In the genomic region with DNA sequence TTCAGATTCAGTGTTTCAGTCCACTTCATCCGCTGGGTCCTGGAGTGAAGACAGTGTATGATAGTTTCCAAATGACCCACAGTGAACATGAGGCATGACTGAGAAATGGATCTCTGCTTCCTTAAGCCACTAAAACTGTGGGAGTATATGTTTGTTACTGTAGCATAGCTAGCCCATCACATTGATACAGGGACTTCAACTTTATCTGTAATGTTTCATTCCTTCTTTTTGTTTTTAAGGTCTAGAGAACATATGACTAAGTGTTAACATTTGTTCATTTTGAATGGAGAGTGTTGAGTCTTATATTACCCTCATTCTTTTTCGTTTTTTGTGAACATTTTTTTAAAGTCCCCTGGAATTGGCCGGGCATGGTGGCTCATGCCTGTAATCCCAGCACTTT, we compare ENCODE assay signal across 22 cellular contexts. TPM values are rescaled to one million over a fixed set of nuclear protein-coding genes. Genes with fewer than 3 reads are reported as not detected.
DNase-seq lines count a peak whose midpoint lies in the region; ATAC-seq lines count a peak whose summit lies in the region.
"Had no signal": no experiment of that assay in that cellular context is flagged by ENCODE, and none has a peak within 500 bp of the region (broad histone marks: within the 10 kb centered on the region; RNA-seq: fewer than 3 reads in every experiment).

No MANE protein-coding gene starts in this region.

- POLR2A ChIA-PET in activated naive CD8-positive, alpha-beta T cell treated with anti-CD3 and anti-CD28 coated beads, Interleukin-2, amount 10 ng/mL, durations not matched to agents 7 days and 5 days (lab: Charles Lee) = interaction anchor here (5.4 kb wide), 1 partner anchor 69 kb away, joined by 87 read pairs; a partner anchor contains a TSS

- H3K9me3 Mint-ChIP-seq in activated naive CD8-positive, alpha-beta T cell treated with anti-CD3 and anti-CD28 coated beads, Interleukin-2, amount 10 ng/mL, durations not matched to agents 7 days and 5 days = peaks cover 1% of the 10 kb centered on the region
- H3K9me3 Mint-ChIP-seq in activated naive CD8-positive, alpha-beta T cell treated with anti-CD3 and anti-CD28 coated beads for 36 hours = no peaks in the 10 kb centered on the region
- H3K9me3 Mint-ChIP-seq in IgD-negative memory B cell = no peaks in the 10 kb centered on the region
- no peaks in the 10 kb centered on the region for H3K9me3 Mint-ChIP-seq in effector memory CD8-positive, alpha-beta T cell
- no peaks in the 10 kb centered on the region for H3K9me3 Mint-ChIP-seq in stimulated activated naive B cell treated with anti-CD40 and anti-IgM and Interleukin-4, amounts not matched to agents 10 μg/mL and 1 μg/mL and 100 μg/mL, for 72 hours
- H3K9me3 Mint-ChIP-seq: activated naive CD4-positive, alpha-beta T cell treated with anti-CD3 and anti-CD28 coated beads, Interleukin-2, amount 50 U/mL, for 24 hours had no signal

- peaks cover 38% of the 10 kb centered on the region for H3K4me1 Mint-ChIP-seq in activated naive CD8-positive, alpha-beta T cell treated with anti-CD3 and anti-CD28 coated beads, Interleukin-2, amount 10 ng/mL, durations not matched to agents 7 days and 5 days
- peaks cover 57% of the 10 kb centered on the region for H3K4me1 Mint-ChIP-seq in activated naive CD8-positive, alpha-beta T cell treated with anti-CD3 and anti-CD28 coated beads for 36 hours
- H3K4me1 Mint-ChIP-seq in IgD-negative memory B cell = peaks cover 30 to 58% (median 50%) of the 10 kb centered on the region in 3 donors
- peaks cover 37 to 63% of the 10 kb centered on the region in 2 donors for H3K4me1 Mint-ChIP-seq in effector memory CD8-positive, alpha-beta T cell (ENCODE audit: low read depth in 2 of 2)
- H3K4me1 Mint-ChIP-seq in stimulated activated naive B cell treated with anti-CD40 and anti-IgM and Interleukin-4, amounts not matched to agents 10 μg/mL and 1 μg/mL and 100 μg/mL, for 72 hours = peaks cover 44 to 57% of the 10 kb centered on the region in 2 donors

- H3K27me3 Mint-ChIP-seq in activated naive CD8-positive, alpha-beta T cell treated with anti-CD3 and anti-CD28 coated beads, Interleukin-2, amount 10 ng/mL, durations not matched to agents 7 days and 5 days = no peaks in the 10 kb centered on the region
- H3K27me3 Mint-ChIP-seq in activated naive CD8-positive, alpha-beta T cell treated with anti-CD3 and anti-CD28 coated beads for 36 hours = no peaks in the 10 kb centered on the region
- H3K27me3 Mint-ChIP-seq in IgD-negative memory B cell = no peaks in the 10 kb centered on the region
- H3K27me3 Mint-ChIP-seq in effector memory CD8-positive, alpha-beta T cell = no peaks in the 10 kb centered on the region
- no peaks in the 10 kb centered on the region for H3K27me3 Mint-ChIP-seq in stimulated activated naive B cell treated with anti-CD40 and anti-IgM and Interleukin-4, amounts not matched to agents 10 μg/mL and 1 μg/mL and 100 μg/mL, for 72 hours
- H3K27me3 Mint-ChIP-seq: activated naive CD4-positive, alpha-beta T cell treated with anti-CD3 and anti-CD28 coated beads, Interleukin-2, amount 50 U/mL, for 24 hours had no signal

- ATAC-seq in activated naive CD8-positive, alpha-beta T cell treated with anti-CD3 and anti-CD28 coated beads, Interleukin-2, amount 10 ng/mL, durations not matched to agents 7 days and 5 days (ENCODE audit: low read depth) = no peak
- no peak for ATAC-seq in effector memory CD8-positive, alpha-beta T cell (replicated peaks)
- ATAC-seq in stimulated activated naive B cell treated with anti-CD40 and anti-IgM and Interleukin-4, amounts not matched to agents 10 μg/mL and 1 μg/mL and 100 μg/mL, for 72 hours (replicated peaks) = no peak
- ATAC-seq in GM18861 (IDR thresholded peaks at IDR 0.05; ENCODE audit: unreplicated experiment) = no peak
- ATAC-seq: foreskin keratinocyte, sciatic nerve had no signal

- no peaks in the 10 kb centered on the region for H3K36me3 Mint-ChIP-seq in activated naive CD8-positive, alpha-beta T cell treated with anti-CD3 and anti-CD28 coated beads, Interleukin-2, amount 10 ng/mL, durations not matched to agents 7 days and 5 days
- H3K36me3 Mint-ChIP-seq in activated naive CD8-positive, alpha-beta T cell treated with anti-CD3 and anti-CD28 coated beads for 36 hours = no peaks in the 10 kb centered on the region
- no peaks in the 10 kb centered on the region for H3K36me3 Mint-ChIP-seq in IgD-negative memory B cell
- peaks cover 18% of the 10 kb centered on the region for H3K36me3 Mint-ChIP-seq in effector memory CD8-positive, alpha-beta T cell (ENCODE audit: insufficient read depth)
- no peaks in the 10 kb centered on the region for H3K36me3 Mint-ChIP-seq in stimulated activated naive B cell treated with anti-CD40 and anti-IgM and Interleukin-4, amounts not matched to agents 10 μg/mL and 1 μg/mL and 100 μg/mL, for 72 hours
- H3K36me3 Mint-ChIP-seq: activated naive CD4-positive, alpha-beta T cell treated with anti-CD3 and anti-CD28 coated beads, Interleukin-2, amount 50 U/mL, for 24 hours had no signal

- DNase-seq in activated naive CD8-positive, alpha-beta T cell treated with anti-CD3 and anti-CD28 coated beads, Interleukin-2, amount 10 ng/mL, durations not matched to agents 7 days and 5 days = no peak
- no peak for DNase-seq in activated naive CD8-positive, alpha-beta T cell treated with anti-CD3 and anti-CD28 coated beads for 36 hours
- DNase-seq in effector memory CD8-positive, alpha-beta T cell = no peak
- no peak for DNase-seq in stimulated activated naive B cell treated with anti-CD40 and anti-IgM and Interleukin-4, amounts not matched to agents 10 μg/mL and 1 μg/mL and 100 μg/mL, for 72 hours
- no peak for DNase-seq in hepatic stellate cell (ENCODE audit: low spot score)
- no peak for DNase-seq in activated CD4-positive, alpha-beta T cell treated with anti-CD3 and anti-CD28 coated beads, Interleukin-2, amount 50 U/mL, for 48 hours
- DNase-seq: activated CD4-positive, alpha-beta T cell treated with anti-CD3 and anti-CD28 coated beads for 48 hours; COR-L47; DMS53; foreskin keratinocyte; GDM1; heart right ventricle; mesenchymal stem cell; NCI-H1436; NCI-H446 treated with DMSO at 0.1 percent for 48 hours; stimulated activated CD4-positive, alpha-beta T cell treated with anti-CD3 and anti-CD28 coated beads, Interleukin-4, amount 100 ng/mL, for 4 hours; stimulated activated naive CD4-positive, alpha-beta T cell treated with Interleukin-2 at 50 U/mL for 16 hours had no signal

- H3K27ac Mint-ChIP-seq in activated naive CD8-positive, alpha-beta T cell treated with anti-CD3 and anti-CD28 coated beads, Interleukin-2, amount 10 ng/mL, durations not matched to agents 7 days and 5 days = peak overlapping the region; percentile 1
- H3K27ac Mint-ChIP-seq in activated naive CD8-positive, alpha-beta T cell treated with anti-CD3 and anti-CD28 coated beads for 36 hours = no peak overlapping the region
- peak overlapping the region; percentile 74 to 98 (median 95) for H3K27ac Mint-ChIP-seq in IgD-negative memory B cell
- peak overlapping the region; percentile 85 to 99 for H3K27ac Mint-ChIP-seq in effector memory CD8-positive, alpha-beta T cell
- peak overlapping the region; percentile 5 for H3K27ac Mint-ChIP-seq in stimulated activated naive B cell treated with anti-CD40 and anti-IgM and Interleukin-4, amounts not matched to agents 10 μg/mL and 1 μg/mL and 100 μg/mL, for 72 hours
- H3K27ac Mint-ChIP-seq: activated naive CD4-positive, alpha-beta T cell treated with anti-CD3 and anti-CD28 coated beads, Interleukin-2, amount 50 U/mL, for 24 hours had no signal

- H3K4me3 Mint-ChIP-seq in activated naive CD8-positive, alpha-beta T cell treated with anti-CD3 and anti-CD28 coated beads, Interleukin-2, amount 10 ng/mL, durations not matched to agents 7 days and 5 days = no peak overlapping the region
- H3K4me3 Mint-ChIP-seq in activated naive CD8-positive, alpha-beta T cell treated with anti-CD3 and anti-CD28 coated beads for 36 hours = no peak overlapping the region
- H3K4me3 Mint-ChIP-seq in IgD-negative memory B cell = peak overlapping the region; percentile 57 to 81 (median 72)
- peak overlapping the region; percentile 40 to 79 for H3K4me3 Mint-ChIP-seq in effector memory CD8-positive, alpha-beta T cell
- no peak overlapping the region for H3K4me3 Mint-ChIP-seq in stimulated activated naive B cell treated with anti-CD40 and anti-IgM and Interleukin-4, amounts not matched to agents 10 μg/mL and 1 μg/mL and 100 μg/mL, for 72 hours
- H3K4me3 Mint-ChIP-seq: activated naive CD4-positive, alpha-beta T cell treated with anti-CD3 and anti-CD28 coated beads, Interleukin-2, amount 50 U/mL, for 24 hours had no signal

RNA-seq across cellular contexts. Expression of a gene that starts 18.6 kb away (rescaled TPM):
- total RNA-seq in activated naive CD8-positive, alpha-beta T cell treated with anti-CD3 and anti-CD28 coated beads, Interleukin-2, amount 10 ng/mL, durations not matched to agents 7 days and 5 days = 1 to 10 TPM; 5.4 to 7.8 TPM
- 1 to 10 TPM; 1.4 to 1.9 TPM for total RNA-seq in activated naive CD8-positive, alpha-beta T cell treated with anti-CD3 and anti-CD28 coated beads for 36 hours
- 15.8 TPM for polyA plus RNA-seq in IgD-negative memory B cell
- total RNA-seq: cardiac muscle cell had no signal

Comparison
In these comparisons a context has a peak if more than half of its experiments do, and no peak if none do; other contexts are left out.
1. H3K4me3 Mint-ChIP-seq: peak in IgD-negative memory B cell (4 of 4) and effector memory CD8-positive, alpha-beta T cell (2 of 2); none in activated naive CD8-positive, alpha-beta T cell treated with anti-CD3 and anti-CD28 coated beads, Interleukin-2, amount 10 ng/mL, durations not matched to agents 7 days and 5 days (single experiment), activated naive CD8-positive, alpha-beta T cell treated with anti-CD3 and anti-CD28 coated beads for 36 hours (single experiment) and stimulated activated naive B cell treated with anti-CD40 and anti-IgM and Interleukin-4, amounts not matched to agents 10 μg/mL and 1 μg/mL and 100 μg/mL, for 72 hours (0 of 2).